Comparison of ENCODE assay signal across 9 cellular contexts in genomic region chr4:4860381-4860802, GRCh38. TPM values are rescaled to one million over a fixed set of nuclear protein-coding genes. Genes with fewer than 3 reads are reported as not detected.
DNase-seq lines count a peak whose midpoint lies in the region; ATAC-seq and TF ChIP-seq lines count a peak whose summit lies in the region.
"Had no signal": no experiment of that assay in that cellular context is flagged by ENCODE, and none has a peak within 500 bp of the region (broad histone marks: within the 10 kb centered on the region; RNA-seq: fewer than 3 reads in every experiment).

No MANE protein-coding gene starts in this region.

- H3K4me1 ChIP-seq in CD8-positive, alpha-beta T cell (ENCODE audit: insufficient read depth, low read length) = peaks cover 43% of the 10 kb centered on the region
- H3K4me1 ChIP-seq in mucosa of rectum (ENCODE audit: control insufficient read depth in 2 of 2, insufficient read depth in 2 of 2, low read length in 2 of 2) = peaks cover 16% of the 10 kb centered on the region in 2 donors

- CTCF ChIA-PET in CD8-positive, alpha-beta T cell (lab: Charles Lee) = interaction anchor here (0.6 kb wide), 1 partner anchor 11 kb away, joined by 3 read pairs; no protein-coding TSS in a partner anchor

- intact Hi-C loops in CD8-positive, alpha-beta T cell (cut with DNase I, micrococcal nuclease) = no loop called here

- POLR2A ChIA-PET in CD8-positive, alpha-beta T cell (lab: Charles Lee) = no interaction called here

- H3K27me3 Mint-ChIP-seq in CD8-positive, alpha-beta T cell (ENCODE audit: low read depth) = peaks cover 69% of the 10 kb centered on the region

- H3K36me3 ChIP-seq in CD8-positive, alpha-beta T cell (ENCODE audit: insufficient read depth, low read length) = no peaks in the 10 kb centered on the region
- H3K36me3 ChIP-seq in mucosa of rectum (ENCODE audit: control insufficient read depth in 2 of 2, insufficient read depth in 2 of 2, low read length in 2 of 2) = no peaks in the 10 kb centered on the region

- peaks cover 40% of the 10 kb centered on the region for H3K4me1 Mint-ChIP-seq in CD8-positive, alpha-beta T cell (ENCODE audit: low read depth)

- peak overlapping the region; percentile 85 for H3K4me3 Mint-ChIP-seq in CD8-positive, alpha-beta T cell

- TF ChIP-seq CTCF in CD8-positive, alpha-beta T cell (IDR thresholded peaks at IDR 0.05) = no peak
- TF ChIP-seq CTCF in choroid plexus epithelial cell (conservative IDR thresholded peaks at IDR 0.05; ENCODE audit: low read depth, low read length) = no peak

- H3K9me3 ChIP-seq in CD8-positive, alpha-beta T cell (ENCODE audit: low read length) = no peaks in the 10 kb centered on the region
- no peaks in the 10 kb centered on the region for H3K9me3 ChIP-seq in mucosa of rectum (ENCODE audit: control insufficient read depth in 2 of 2, low read length in 2 of 2)

- no peaks in the 10 kb centered on the region for H3K36me3 Mint-ChIP-seq in CD8-positive, alpha-beta T cell

- no peak overlapping the region for H3K27ac ChIP-seq in CD8-positive, alpha-beta T cell (ENCODE audit: low read depth, low read length)
- no peak overlapping the region for H3K27ac ChIP-seq in mucosa of rectum (ENCODE audit: low read depth in 2 of 2, low read length in 2 of 2)
- H3K27ac ChIP-seq: HL-60 had no signal

- no peak for DNase-seq in CD8-positive, alpha-beta T cell
- DNase-seq in KBM-7 = peak; percentile 35
- no peak for DNase-seq in choroid plexus epithelial cell (ENCODE audit: low read depth)
- DNase-seq in activated effector memory CD4-positive, alpha-beta T cell treated with Interleukin-2 at 50 U/mL for 16 hours = no peak
- DNase-seq in mesenteric fat pad (ENCODE audit: low spot score) = no peak
- no peak for DNase-seq in glomerular visceral epithelial cell (ENCODE audit: extremely low spot score)

- H3K9me3 Mint-ChIP-seq in CD8-positive, alpha-beta T cell = no peaks in the 10 kb centered on the region

- H3K27ac Mint-ChIP-seq in CD8-positive, alpha-beta T cell = no peak overlapping the region

- in situ Hi-C loops in KBM-7 (cut with MboI; ENCODE audit: low pct_unique_long_range_greater_than_20kb, low sequenced_read_pairs) = no loop called here

- peaks cover 62% of the 10 kb centered on the region for H3K27me3 ChIP-seq in CD8-positive, alpha-beta T cell (ENCODE audit: insufficient read depth, low read length)
- H3K27me3 ChIP-seq in mucosa of rectum (ENCODE audit: control insufficient read depth in 2 of 2, insufficient read depth in 2 of 2, low read length in 2 of 2) = peaks cover 78 to 79% of the 10 kb centered on the region in 2 donors

- ATAC-seq in CD8-positive, alpha-beta T cell = no peak
- ATAC-seq in HG03469 (IDR thresholded peaks at IDR 0.05; ENCODE audit: unreplicated experiment) = no peak

- H3K4me3 ChIP-seq in CD8-positive, alpha-beta T cell (ENCODE audit: low read depth, low read length) = peak overlapping the region; percentile 58
- peak overlapping the region; percentile 73 for H3K4me3 ChIP-seq in choroid plexus epithelial cell (ENCODE audit: low read depth, low read length)
- peak overlapping the region; percentile 48 to 58 for H3K4me3 ChIP-seq in mucosa of rectum (ENCODE audit: low read length in 2 of 2)

- H3K9ac ChIP-seq in mucosa of rectum (ENCODE audit: low read depth in 1 of 2, low read length in 2 of 2) = no peak overlapping the region

RNA-seq across cellular contexts. Expression of gene MSX1, which starts 0.9 kb away (rescaled TPM):
- not detected for total RNA-seq in CD8-positive, alpha-beta T cell
- total RNA-seq in mesenteric fat pad = 38.9 TPM

Comparison
In these comparisons a context has a peak if more than half of its experiments do, and no peak if none do; other contexts are left out.
1. RNA of gene MSX1, which starts 0.9 kb away (total RNA-seq): 38.9 TPM in mesenteric fat pad (single experiment); not detected in CD8-positive, alpha-beta T cell; every median in the first group is over 10 times any median in the second.
2. Peak in every context shown above with its lines, with median percentiles within 50 percentile points of each other: H3K4me3 ChIP-seq.